ENCODE assay signal across 16 cellular contexts in the genomic region with DNA sequence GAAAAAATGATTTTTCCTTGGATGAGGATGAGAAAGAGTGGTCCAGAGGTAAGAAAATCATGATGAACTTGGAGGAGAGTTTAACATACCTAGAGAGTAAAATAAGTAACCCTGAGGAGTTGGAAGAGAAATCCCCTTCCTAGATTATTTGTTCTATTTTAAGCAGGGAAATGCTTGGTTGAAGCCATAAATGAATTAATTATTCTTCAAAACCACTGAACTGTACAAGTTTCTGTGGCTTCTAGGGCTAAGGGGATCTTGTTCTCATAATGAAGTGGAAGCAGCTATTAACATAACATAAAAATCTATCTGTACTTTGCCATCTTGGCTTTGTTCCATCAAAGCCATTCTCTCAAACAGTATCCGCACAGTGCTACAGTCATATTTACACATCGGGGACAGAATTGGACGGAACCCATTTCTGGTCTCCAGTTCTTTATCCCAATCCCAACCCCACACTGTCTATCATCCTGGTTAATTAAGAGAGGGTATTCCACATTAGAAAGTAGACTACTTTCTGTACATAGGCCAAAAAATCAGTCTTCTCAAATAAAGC.
"Had no signal": no experiment of that assay in that cellular context is flagged by ENCODE, and none has a peak within 500 bp of the region (broad histone marks: within the 10 kb centered on the region; RNA-seq: fewer than 3 reads in every experiment).

No MANE protein-coding gene starts in this region.

- H3K9me3 ChIP-seq: left ventricle myocardium inferior had no signal

- H3K4me3 Mint-ChIP-seq: activated CD8-positive, alpha-beta T cell treated with anti-CD3 and anti-CD28 coated beads for 36 hours; activated T-cell treated with anti-CD3 and anti-CD28 coated beads, Interleukin-2, amount 50 U/mL, for 4 hours; naive B cell; WTC11 had no signal

- H3K36me3 Mint-ChIP-seq: naive B cell, WTC11 had no signal

- DNase-seq: activated CD4-positive, alpha-beta T cell treated with anti-CD3 and anti-CD28 coated beads for 4 hours; activated CD8-positive, alpha-beta T cell treated with anti-CD3 and anti-CD28 coated beads for 36 hours; activated effector memory CD4-positive, alpha-beta T cell treated with Interleukin-2 at 50 U/mL for 16 hours; activated naive CD4-positive, alpha-beta T cell treated with anti-CD3 and anti-CD28 coated beads, Interleukin-2, amount 50 U/mL, for 16 hours; activated T-cell treated with anti-CD3 and anti-CD28 coated beads, Interleukin-2, amount 50 U/mL, for 4 hours; dorsolateral prefrontal cortex; islet precursor cell; left ventricle myocardium inferior; naive B cell; retina; stimulated activated CD4-positive, alpha-beta T cell treated with anti-CD3 and anti-CD28 coated beads, Interleukin-15, amount 100 ng/mL, for 24 hours; stimulated activated CD4-positive, alpha-beta T cell treated with anti-CD3 and anti-CD28 coated beads, Interleukin-4, amount 100 ng/mL, for 24 hours; stimulated activated naive CD4-positive, alpha-beta T cell treated with Interleukin-2 at 50 U/mL for 16 hours had no signal

- H3K27ac ChIP-seq: cardiac muscle cell, dorsolateral prefrontal cortex, left ventricle myocardium inferior, parathyroid adenoma had no signal

- H3K27me3 ChIP-seq: cardiac muscle cell had no signal

- H3K27ac Mint-ChIP-seq: activated CD8-positive, alpha-beta T cell treated with anti-CD3 and anti-CD28 coated beads for 36 hours; naive B cell; WTC11 had no signal

- H3K9me3 Mint-ChIP-seq: activated CD8-positive, alpha-beta T cell treated with anti-CD3 and anti-CD28 coated beads for 36 hours; naive B cell; WTC11 had no signal

- H3K4me3 ChIP-seq: cardiac muscle cell, dorsolateral prefrontal cortex, left ventricle myocardium inferior had no signal

- H3K4me1 ChIP-seq: left ventricle myocardium inferior, parathyroid adenoma had no signal

- H3K36me3 ChIP-seq: cardiac muscle cell, left ventricle myocardium inferior had no signal

- H3K27me3 Mint-ChIP-seq: activated CD8-positive, alpha-beta T cell treated with anti-CD3 and anti-CD28 coated beads for 36 hours had no signal
